In the genomic region with DNA sequence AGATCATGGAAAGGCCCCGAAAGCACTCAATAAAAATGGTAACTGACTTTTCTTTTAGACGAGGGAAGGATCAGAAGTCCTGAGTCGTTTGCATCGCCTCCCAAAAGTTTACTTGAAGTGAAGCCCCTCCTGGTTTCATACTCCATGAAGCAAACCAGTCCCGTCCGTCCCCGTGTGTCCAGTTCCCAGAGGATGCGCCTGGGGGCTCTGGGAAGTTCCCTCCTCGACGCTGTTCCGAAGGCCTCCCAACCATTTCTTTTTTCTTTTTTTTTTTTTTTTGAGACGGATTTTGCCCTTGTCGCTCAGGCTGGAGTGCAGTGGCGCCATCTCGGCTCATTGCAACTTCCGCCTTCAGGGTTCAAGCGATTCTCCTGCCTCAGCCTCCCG, we compare ENCODE assay signal across 8 cellular contexts. TPM values are rescaled to one million over a fixed set of nuclear protein-coding genes. Genes with fewer than 3 reads are reported as not detected.
DNase-seq lines count a peak whose midpoint lies in the region; ATAC-seq, FAIRE-seq and TF ChIP-seq lines count a peak whose summit lies in the region.

No MANE protein-coding gene starts in this region.

- H3K9me3 ChIP-seq in HEK293 (ENCODE audit: control insufficient read depth, insufficient read depth, low read depth, low read length), result no peaks in the 10 kb centered on the region
- H3K9me3 ChIP-seq in iPS DF 6.9 (ENCODE audit: control insufficient read depth, insufficient read depth, low read length), result no peaks in the 10 kb centered on the region
- H3K9me3 ChIP-seq in small intestine (ENCODE audit: control insufficient read depth, low read depth), result no peaks in the 10 kb centered on the region

- peak overlapping the region; percentile 92 to 93 for H3K27ac Mint-ChIP-seq in activated naive CD4-positive, alpha-beta T cell treated with anti-CD3 and anti-CD28 coated beads, Interleukin-2, amount 50 U/mL, for 72 hours

- WGBS in iPS DF 6.9 (ENCODE audit: insufficient coverage, insufficient read length), result no CpG with 5 or more reads among the region's 18 CpGs
- WGBS in small intestine, 3 donors, result 33 to 46% (median 38%) methylated on average over 17 to 18 of the region's 18 CpGs

- H3K36me3 ChIP-seq in HEK293 (ENCODE audit: control insufficient read depth in 2 of 2, insufficient read depth in 1 of 2, low read length in 2 of 2), result peaks cover 0 to 27% of the 10 kb centered on the region in 2 experiments; a peak in 1 of 3 replicates
- H3K36me3 ChIP-seq in iPS DF 6.9 (ENCODE audit: control insufficient read depth, insufficient read depth, low read length), result peaks cover 11% of the 10 kb centered on the region; the same call in 1 of the 2 replicates
- peaks cover 3 to 10% of the 10 kb centered on the region in 2 donors for H3K36me3 ChIP-seq in small intestine (ENCODE audit: control insufficient read depth in 2 of 2, insufficient read depth in 2 of 2, low read length in 2 of 2)

- DNase-seq in activated naive CD4-positive, alpha-beta T cell treated with anti-CD3 and anti-CD28 coated beads, Interleukin-2, amount 50 U/mL, for 72 hours (ENCODE audit: low spot score in 2 of 2), result no peak
- DNase-seq in iPS DF 6.9 (ENCODE audit: low read depth, low spot score), result no peak
- DNase-seq in small intestine, result no peak
- no peak for DNase-seq in stimulated activated CD4-positive, alpha-beta T cell treated with anti-CD3 and anti-CD28 coated beads, Interleukin-12 subunit alpha, Interleukin-12 subunit beta, amount 100 ng/mL, for 4 hours
- no peak for DNase-seq in NCI-H524 (lab: John Stamatoyannopoulos, UW)

- no peaks in the 10 kb centered on the region for H3K27me3 ChIP-seq in iPS DF 6.9 (ENCODE audit: control insufficient read depth, insufficient read depth, low read length)
- no peaks in the 10 kb centered on the region for H3K27me3 ChIP-seq in small intestine (ENCODE audit: control insufficient read depth in 2 of 2, insufficient read depth in 2 of 2, low read length in 2 of 2)

- CTCF ChIA-PET in HEK293 (lab: Yijun Ruan, JAX), result interaction anchor here (0.7 to 1.0 kb wide), 4 partner anchors 10 to 1606 kb away, joined by 3 read pairs; no protein-coding TSS in a partner anchor

- FAIRE-seq in small intestine (lab: Jason Lieb, UNC), result no peak

- H3K9me3 Mint-ChIP-seq in activated naive CD4-positive, alpha-beta T cell treated with anti-CD3 and anti-CD28 coated beads, Interleukin-2, amount 50 U/mL, for 72 hours, result no peaks in the 10 kb centered on the region

- H3K4me3 ChIP-seq in HEK293 (ENCODE audit: low read depth, low read length) (peak overlapping the region; percentile 61), iPS DF 6.9 (ENCODE audit: low read length) (peak overlapping the region; percentile 46; the same call in 1 of the 2 replicates), small intestine (ENCODE audit: low read depth in 1 of 2, low read length in 2 of 2) (peak overlapping the region; percentile 44 to 78)

- H3K4me1 ChIP-seq in HEK293 (ENCODE audit: control insufficient read depth, insufficient read depth, low read length), result no peaks in the 10 kb centered on the region
- no peaks in the 10 kb centered on the region; the same call in 1 of the 2 replicates for H3K4me1 ChIP-seq in iPS DF 6.9 (ENCODE audit: control insufficient read depth, insufficient read depth, low read length)
- H3K4me1 ChIP-seq in small intestine (ENCODE audit: control insufficient read depth in 2 of 2, insufficient read depth in 1 of 2, low read depth in 1 of 2, low read length in 1 of 2), result no peaks in the 10 kb centered on the region

- TF ChIP-seq CTCF in HEK293 (tag by site-specific recombination; IDR thresholded peaks at IDR 0.05), result no peak

- POLR2A ChIA-PET in HEK293 (lab: Yijun Ruan, JAX), result interaction anchor here (0.6 to 2.3 kb wide), 15 partner anchors 9 to 519 kb away, joined by 3 to 54 read pairs (median 4); a partner anchor contains a TSS

- H3K36me3 Mint-ChIP-seq in activated naive CD4-positive, alpha-beta T cell treated with anti-CD3 and anti-CD28 coated beads, Interleukin-2, amount 50 U/mL, for 72 hours, result peaks cover 8 to 9% of the 10 kb centered on the region in 2 donors

- ATAC-seq in activated naive CD4-positive, alpha-beta T cell treated with anti-CD3 and anti-CD28 coated beads, Interleukin-2, amount 50 U/mL, for 72 hours, result no peak
- no peak for ATAC-seq in HG02885 (IDR thresholded peaks at IDR 0.05; ENCODE audit: poor library complexity, unreplicated experiment)
- ATAC-seq in activated CD4-positive, CD25-positive, alpha-beta regulatory T cell treated with anti-CD3 and anti-CD28 coated beads, Interleukin-2, amount 50 U/mL, for 24 hours, result no peak

- H3K27ac ChIP-seq in HEK293 (ENCODE audit: extremely low read depth, low read depth, low read length) (peak overlapping the region; percentile 55), iPS DF 6.9 (ENCODE audit: low read length) (no peak overlapping the region), small intestine (ENCODE audit: low read depth in 1 of 2, low read length in 1 of 2) (peak overlapping the region; percentile 65 to 95)

TF ChIP-seq in HEK293, 187 proteins besides CTCF, POLR2A, EP300 and RAD21:
- peak; percentile 19 for TF ChIP-seq SETDB1 (IDR thresholded peaks at IDR 0.05; ENCODE audit: insufficient read length, low read length)
- TF ChIP-seq, protein P1, sequence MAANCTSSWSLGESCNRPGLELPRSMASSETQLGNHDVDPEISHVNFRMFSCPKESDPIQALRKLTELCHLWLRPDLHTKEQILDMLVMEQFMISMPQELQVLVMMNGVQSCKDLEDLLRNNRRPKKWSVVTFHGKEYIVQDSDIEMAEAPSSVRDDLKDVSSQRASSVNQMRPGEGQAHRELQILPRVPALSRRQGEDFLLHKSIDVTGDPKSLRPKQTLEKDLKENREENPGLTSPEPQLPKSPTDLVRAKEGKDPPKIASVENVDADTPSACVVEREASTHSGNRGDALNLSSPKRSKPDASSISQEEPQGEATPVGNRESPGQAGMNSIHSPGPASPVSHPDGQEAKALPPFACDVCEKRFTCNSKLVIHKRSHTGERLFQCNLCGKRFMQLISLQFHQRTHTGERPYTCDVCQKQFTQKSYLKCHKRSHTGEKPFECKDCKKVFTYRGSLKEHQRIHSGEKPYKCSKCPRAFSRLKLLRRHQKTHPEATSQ (tag by site-specific recombination; IDR thresholded peaks at IDR 0.05), result no peak

RNA-seq across cellular contexts. Expression of a gene that starts 0.7 kb away (rescaled TPM):
- 1 to 10 TPM; 1.6 to 4.8 TPM for total RNA-seq in activated naive CD4-positive, alpha-beta T cell treated with anti-CD3 and anti-CD28 coated beads, Interleukin-2, amount 50 U/mL, for 72 hours
- 1 to 10 TPM in 2 of 3 donors, under 1 TPM in 1; 0.89 to 4.3 (median 1.4) TPM for polyA plus RNA-seq in small intestine

RNA-seq across cellular contexts. Expression of a gene that starts 13.3 kb away (rescaled TPM):
- total RNA-seq in activated naive CD4-positive, alpha-beta T cell treated with anti-CD3 and anti-CD28 coated beads, Interleukin-2, amount 50 U/mL, for 72 hours, result 100 to 1,000 TPM; 113 to 117 TPM
- 100 to 1,000 TPM; 102 to 122 (median 116) TPM for polyA plus RNA-seq in small intestine

RNA-seq across cellular contexts. Expression of a gene that starts 31.8 kb away (rescaled TPM):
- total RNA-seq in activated naive CD4-positive, alpha-beta T cell treated with anti-CD3 and anti-CD28 coated beads, Interleukin-2, amount 50 U/mL, for 72 hours, result 1 to 10 TPM in 1 of 2 donors, under 1 TPM in 1; 0.61 to 1.5 TPM
- polyA plus RNA-seq in small intestine, result 1 to 10 TPM; 1.4 to 5.1 (median 2.4) TPM

RNA-seq across cellular contexts. Expression of a gene that starts 53.2 kb away (rescaled TPM):
- 10 to 100 TPM; 34.3 to 34.6 TPM for total RNA-seq in activated naive CD4-positive, alpha-beta T cell treated with anti-CD3 and anti-CD28 coated beads, Interleukin-2, amount 50 U/mL, for 72 hours
- polyA plus RNA-seq in small intestine, result 10 to 100 TPM; 48.1 to 55.5 (median 51.9) TPM
